In the genomic region with DNA sequence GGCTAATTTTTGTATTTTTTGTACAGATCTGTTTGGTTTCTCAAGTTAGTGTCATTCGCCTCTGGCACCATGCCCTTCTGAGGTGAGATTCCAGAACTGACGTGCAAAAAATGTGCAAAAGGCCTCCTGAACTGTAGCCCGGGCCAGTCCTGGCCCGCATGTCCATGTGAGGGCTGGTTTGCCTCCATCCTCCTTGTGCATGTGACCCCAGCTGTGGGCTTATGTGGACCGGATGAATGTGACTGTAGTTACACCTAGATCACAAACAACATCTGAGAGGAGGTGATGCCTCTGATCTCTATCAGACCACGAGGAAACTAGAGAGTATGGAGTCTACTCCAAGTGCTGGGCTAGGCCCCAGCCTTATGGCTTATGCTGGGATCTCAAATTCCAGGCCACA, we compare ENCODE assay signal across 5 cellular contexts.
"Had no signal": no experiment of that assay in that cellular context is flagged by ENCODE, and none has a peak within 500 bp of the region (broad histone marks: within the 10 kb centered on the region; RNA-seq: fewer than 3 reads in every experiment).

No MANE protein-coding gene starts in this region.

- ATAC-seq: GM23338 had no signal

- DNase-seq: H9, HCEC 1CT, IMR-90 had no signal

- H3K4me3 ChIP-seq: GM23338, K562 had no signal

- H2AFZ ChIP-seq: GM23338 had no signal

- H3K4me2 ChIP-seq: GM23338 had no signal

- H3K4me3 Mint-ChIP-seq: GM23338, H9 had no signal

- H3K27ac Mint-ChIP-seq: GM23338, H9 had no signal

- H3K9me3 Mint-ChIP-seq: GM23338, H9 had no signal
